30 cellular contexts compared by ENCODE assay signal in genomic region chr2:96122391-96122790, GRCh38. TPM values are rescaled to one million over a fixed set of nuclear protein-coding genes. Genes with fewer than 3 reads are reported as not detected.
"Had no signal": no experiment of that assay in that cellular context is flagged by ENCODE, and none has a peak within 500 bp of the region (broad histone marks: within the 10 kb centered on the region; RNA-seq: fewer than 3 reads in every experiment).

No MANE protein-coding gene starts in this region.

- H3K27me3 ChIP-seq: breast epithelium, Peyer's patch had no signal

- DNase-seq: activated CD4-positive, alpha-beta T cell treated with anti-CD3 and anti-CD28 coated beads for 48 hours; activated CD4-positive, alpha-beta T cell treated with anti-CD3 and anti-CD28 coated beads, Interleukin-2, amount 50 U/mL, for 48 hours; activated gamma-delta T cell treated with Interleukin-2 at 50 U/mL for 16 hours; activated naive CD4-positive, alpha-beta T cell treated with anti-CD3 and anti-CD28 coated beads, Interleukin-2, amount 50 U/mL, for 16 hours; activated naive CD8-positive, alpha-beta T cell treated with anti-CD3 and anti-CD28 coated beads, Interleukin-2, amount 10 ng/mL, durations not matched to agents 7 days and 5 days; activated T-cell treated with anti-CD3 and anti-CD28 coated beads for 4 hours; activated T-cell treated with anti-CD3 and anti-CD28 coated beads, Interleukin-2, amount 50 U/mL, for 48 hours; aorta; caudate nucleus; KG1; MV-4-11; NCI-H1092 treated with DMSO at 0.1 percent for 48 hours; NCI-H1417 treated with DMSO at 0.1 percent for 48 hours; NCI-H1694 treated with DMSO at 0.1 percent for 48 hours; NCI-H2029 treated with DMSO at 0.1 percent for 48 hours; NCI-H345; NCI-H510A; NCI-H526 treated with DMSO at 0.1 percent for 48 hours; NK-92 treated with Interleukin-12 subunit alpha and Interleukin-12 subunit beta, amount 100 ng/mL, for 24 hours; Peyer's patch; SHP77; SW 1271 had no signal

- H3K9me3 Mint-ChIP-seq: activated naive CD8-positive, alpha-beta T cell treated with anti-CD3 and anti-CD28 coated beads, Interleukin-2, amount 10 ng/mL, durations not matched to agents 7 days and 5 days; activated T-helper 2 cell treated with anti-CD3 and anti-CD28 coated beads, Interferon-gamma antibody, Interleukin-2, Interleukin-4, amounts not matched to agents 10 μg/mL and 5 μg/mL and 100 μg/mL, durations not matched to agents 14 hours and 24 hours and 36 hours; T-helper 1 cell treated with Interleukin-12 subunit alpha and Interleukin-12 subunit beta and Interleukin-4 antibody, amounts not matched to agents 30 μg/mL and 1 μg/mL, for 36 hours had no signal

- H3K9me3 ChIP-seq: breast epithelium, Peyer's patch, SJSA1 had no signal

- H3K4me3 Mint-ChIP-seq: activated naive CD8-positive, alpha-beta T cell treated with anti-CD3 and anti-CD28 coated beads, Interleukin-2, amount 10 ng/mL, durations not matched to agents 7 days and 5 days; T-helper 1 cell treated with Interleukin-12 subunit alpha and Interleukin-12 subunit beta and Interleukin-4 antibody, amounts not matched to agents 30 μg/mL and 1 μg/mL, for 36 hours had no signal

- H3K27ac Mint-ChIP-seq: activated naive CD8-positive, alpha-beta T cell treated with anti-CD3 and anti-CD28 coated beads, Interleukin-2, amount 10 ng/mL, durations not matched to agents 7 days and 5 days; activated T-helper 2 cell treated with anti-CD3 and anti-CD28 coated beads, Interferon-gamma antibody, Interleukin-2, Interleukin-4, amounts not matched to agents 10 μg/mL and 5 μg/mL and 100 μg/mL, durations not matched to agents 14 hours and 24 hours and 36 hours; T-helper 1 cell treated with Interleukin-12 subunit alpha and Interleukin-12 subunit beta and Interleukin-4 antibody, amounts not matched to agents 30 μg/mL and 1 μg/mL, for 36 hours had no signal

- ATAC-seq: SK-N-SH treated with all-trans-retinoic acid at 6 μM for 48 hours had no signal

- H3K4me3 ChIP-seq: breast epithelium, Peyer's patch, SJSA1 had no signal

- H3K27ac ChIP-seq: breast epithelium, Peyer's patch, RWPE1, SJSA1 had no signal

- H3K36me3 ChIP-seq: breast epithelium, Peyer's patch, SJSA1 had no signal

- H3K36me3 Mint-ChIP-seq: activated naive CD8-positive, alpha-beta T cell treated with anti-CD3 and anti-CD28 coated beads, Interleukin-2, amount 10 ng/mL, durations not matched to agents 7 days and 5 days had no signal

RNA-seq across cellular contexts. Expression of gene ADRA2B, which starts 6.0 kb away (rescaled TPM):
- total RNA-seq: cerebellum, MCF 10A, SJSA1 had no signal

RNA-seq across cellular contexts. Expression of gene ASTL, which starts 15.9 kb away (rescaled TPM):
- total RNA-seq: cerebellum, MCF 10A, Peyer's patch, SJSA1 had no signal
- polyA plus RNA-seq: aorta had no signal
